ENCODE assay signal across 25 cellular contexts in genomic region chr19:39382991-39383828, GRCh38. TPM values are rescaled to one million over a fixed set of nuclear protein-coding genes. Genes with fewer than 3 reads are reported as not detected.
DNase-seq lines count a peak whose midpoint lies in the region; ATAC-seq and TF ChIP-seq lines count a peak whose summit lies in the region.
"Had no signal": no experiment of that assay in that cellular context is flagged by ENCODE, and none has a peak within 500 bp of the region (broad histone marks: within the 10 kb centered on the region; RNA-seq: fewer than 3 reads in every experiment).

No MANE protein-coding gene starts in this region.

- DNase-seq in activated naive CD8-positive, alpha-beta T cell treated with anti-CD3 and anti-CD28 coated beads, Interleukin-2, amount 10 ng/mL, durations not matched to agents 7 days and 5 days: no peak
- no peak for DNase-seq in activated naive CD8-positive, alpha-beta T cell treated with anti-CD3 and anti-CD28 coated beads, Interleukin-2, amount 50 U/mL, for 24 hours
- DNase-seq in HFFc6: no peak
- DNase-seq in stimulated activated naive B cell treated with anti-CD40 and anti-IgM and Interleukin-4, amounts not matched to agents 10 μg/mL and 1 μg/mL and 100 μg/mL, for 72 hours: no peak
- DNase-seq in germinal center (ENCODE audit: low spot score): no peak
- no peak for DNase-seq in colonic mucosa
- DNase-seq in NCI-H345 (lab: John Stamatoyannopoulos, UW): no peak
- DNase-seq: activated CD4-positive, alpha-beta T cell treated with anti-CD3 and anti-CD28 coated beads for 48 hours; adrenal gland; brain microvascular endothelial cell; effector CD4-positive, alpha-beta T cell; heart left ventricle; Karpas-422; MV-4-11; NCI-H146; NCI-H510A; spleen had no signal

- no peak overlapping the region for H3K4me3 ChIP-seq in colonic mucosa
- H3K4me3 ChIP-seq: adrenal gland, GM12878, heart left ventricle, lung, spleen, suprapubic skin had no signal

- H3K4me1 ChIP-seq in colonic mucosa: no peaks in the 10 kb centered on the region
- H3K4me1 ChIP-seq: adrenal gland, heart left ventricle, suprapubic skin had no signal

- TF ChIP-seq CTCF in HFFc6 (IDR thresholded peaks at IDR 0.05) (no peak), colonic mucosa (IDR thresholded peaks at IDR 0.05) (no peak)

- H3K36me3 Mint-ChIP-seq in activated naive CD8-positive, alpha-beta T cell treated with anti-CD3 and anti-CD28 coated beads, Interleukin-2, amount 10 ng/mL, durations not matched to agents 7 days and 5 days: peaks cover 6% of the 10 kb centered on the region
- peaks cover 24% of the 10 kb centered on the region for H3K36me3 Mint-ChIP-seq in activated naive CD8-positive, alpha-beta T cell treated with anti-CD3 and anti-CD28 coated beads, Interleukin-2, amount 50 U/mL, for 24 hours (ENCODE audit: low read depth)
- H3K36me3 Mint-ChIP-seq in HFFc6 (ENCODE audit: low read depth): peaks cover 39% of the 10 kb centered on the region
- H3K36me3 Mint-ChIP-seq in dendritic cell treated with granulocyte-macrophage colony-stimulating factor and Interleukin-4, amounts not matched to agents 40 ng/mL and 50 ng/mL, for 4 days (ENCODE audit: low read depth): peaks cover 92% of the 10 kb centered on the region
- peaks cover 39 to 61% of the 10 kb centered on the region in 2 donors for H3K36me3 Mint-ChIP-seq in stimulated activated naive B cell treated with anti-CD40 and anti-IgM and Interleukin-4, amounts not matched to agents 10 μg/mL and 1 μg/mL and 100 μg/mL, for 72 hours

- no peak overlapping the region for H3K27ac ChIP-seq in colonic mucosa
- H3K27ac ChIP-seq: adrenal gland, brain microvascular endothelial cell, heart left ventricle, suprapubic skin had no signal

- no peak overlapping the region for H3K4me3 Mint-ChIP-seq in activated naive CD8-positive, alpha-beta T cell treated with anti-CD3 and anti-CD28 coated beads, Interleukin-2, amount 10 ng/mL, durations not matched to agents 7 days and 5 days
- no peak overlapping the region for H3K4me3 Mint-ChIP-seq in activated naive CD8-positive, alpha-beta T cell treated with anti-CD3 and anti-CD28 coated beads, Interleukin-2, amount 50 U/mL, for 24 hours
- H3K4me3 Mint-ChIP-seq in HFFc6: no peak overlapping the region
- H3K4me3 Mint-ChIP-seq in dendritic cell treated with granulocyte-macrophage colony-stimulating factor and Interleukin-4, amounts not matched to agents 40 ng/mL and 50 ng/mL, for 4 days: no peak overlapping the region
- no peak overlapping the region for H3K4me3 Mint-ChIP-seq in stimulated activated naive B cell treated with anti-CD40 and anti-IgM and Interleukin-4, amounts not matched to agents 10 μg/mL and 1 μg/mL and 100 μg/mL, for 72 hours
- H3K4me3 Mint-ChIP-seq: neural crest cell had no signal

- H3K27me3 ChIP-seq in colonic mucosa: no peaks in the 10 kb centered on the region
- H3K27me3 ChIP-seq: adrenal gland, brain microvascular endothelial cell, heart left ventricle, spleen, suprapubic skin had no signal

- H3K27ac Mint-ChIP-seq in activated naive CD8-positive, alpha-beta T cell treated with anti-CD3 and anti-CD28 coated beads, Interleukin-2, amount 10 ng/mL, durations not matched to agents 7 days and 5 days: peak overlapping the region; percentile 28
- no peak overlapping the region for H3K27ac Mint-ChIP-seq in activated naive CD8-positive, alpha-beta T cell treated with anti-CD3 and anti-CD28 coated beads, Interleukin-2, amount 50 U/mL, for 24 hours
- peak overlapping the region; percentile 17; the same call in 1 of the 2 replicates for H3K27ac Mint-ChIP-seq in HFFc6
- peak overlapping the region; percentile 2 for H3K27ac Mint-ChIP-seq in dendritic cell treated with granulocyte-macrophage colony-stimulating factor and Interleukin-4, amounts not matched to agents 40 ng/mL and 50 ng/mL, for 4 days
- peak overlapping the region; percentile 63 for H3K27ac Mint-ChIP-seq in stimulated activated naive B cell treated with anti-CD40 and anti-IgM and Interleukin-4, amounts not matched to agents 10 μg/mL and 1 μg/mL and 100 μg/mL, for 72 hours
- H3K27ac Mint-ChIP-seq: activated T-helper 2 cell treated with anti-CD3 and anti-CD28 coated beads, Interferon-gamma antibody, Interleukin-2, Interleukin-4, amounts not matched to agents 10 μg/mL and 5 μg/mL and 100 μg/mL, durations not matched to agents 14 hours and 24 hours and 36 hours had no signal

- no peaks in the 10 kb centered on the region for H3K9me3 Mint-ChIP-seq in activated naive CD8-positive, alpha-beta T cell treated with anti-CD3 and anti-CD28 coated beads, Interleukin-2, amount 10 ng/mL, durations not matched to agents 7 days and 5 days
- no peaks in the 10 kb centered on the region for H3K9me3 Mint-ChIP-seq in activated naive CD8-positive, alpha-beta T cell treated with anti-CD3 and anti-CD28 coated beads, Interleukin-2, amount 50 U/mL, for 24 hours
- no peaks in the 10 kb centered on the region for H3K9me3 Mint-ChIP-seq in HFFc6
- H3K9me3 Mint-ChIP-seq in dendritic cell treated with granulocyte-macrophage colony-stimulating factor and Interleukin-4, amounts not matched to agents 40 ng/mL and 50 ng/mL, for 4 days: no peaks in the 10 kb centered on the region
- no peaks in the 10 kb centered on the region for H3K9me3 Mint-ChIP-seq in stimulated activated naive B cell treated with anti-CD40 and anti-IgM and Interleukin-4, amounts not matched to agents 10 μg/mL and 1 μg/mL and 100 μg/mL, for 72 hours
- H3K9me3 Mint-ChIP-seq: activated T-helper 2 cell treated with anti-CD3 and anti-CD28 coated beads, Interferon-gamma antibody, Interleukin-2, Interleukin-4, amounts not matched to agents 10 μg/mL and 5 μg/mL and 100 μg/mL, durations not matched to agents 14 hours and 24 hours and 36 hours; neural crest cell had no signal

- no peaks in the 10 kb centered on the region for H3K27me3 Mint-ChIP-seq in activated naive CD8-positive, alpha-beta T cell treated with anti-CD3 and anti-CD28 coated beads, Interleukin-2, amount 10 ng/mL, durations not matched to agents 7 days and 5 days
- no peaks in the 10 kb centered on the region for H3K27me3 Mint-ChIP-seq in activated naive CD8-positive, alpha-beta T cell treated with anti-CD3 and anti-CD28 coated beads, Interleukin-2, amount 50 U/mL, for 24 hours
- peaks cover 2% of the 10 kb centered on the region for H3K27me3 Mint-ChIP-seq in HFFc6 (ENCODE audit: insufficient read depth)
- H3K27me3 Mint-ChIP-seq in dendritic cell treated with granulocyte-macrophage colony-stimulating factor and Interleukin-4, amounts not matched to agents 40 ng/mL and 50 ng/mL, for 4 days: no peaks in the 10 kb centered on the region
- H3K27me3 Mint-ChIP-seq in stimulated activated naive B cell treated with anti-CD40 and anti-IgM and Interleukin-4, amounts not matched to agents 10 μg/mL and 1 μg/mL and 100 μg/mL, for 72 hours: no peaks in the 10 kb centered on the region

- no peak overlapping the region for H3K9ac ChIP-seq in colonic mucosa (ENCODE audit: low read depth in 2 of 2, low read length in 2 of 2)

- ATAC-seq in activated naive CD8-positive, alpha-beta T cell treated with anti-CD3 and anti-CD28 coated beads, Interleukin-2, amount 10 ng/mL, durations not matched to agents 7 days and 5 days (ENCODE audit: low read depth): no peak
- no peak for ATAC-seq in activated naive CD8-positive, alpha-beta T cell treated with anti-CD3 and anti-CD28 coated beads, Interleukin-2, amount 50 U/mL, for 24 hours
- no peak for ATAC-seq in stimulated activated naive B cell treated with anti-CD40 and anti-IgM and Interleukin-4, amounts not matched to agents 10 μg/mL and 1 μg/mL and 100 μg/mL, for 72 hours (replicated peaks)
- ATAC-seq: GM12878, heart left ventricle, right cardiac atrium, SK-N-SH treated with all-trans-retinoic acid at 6 μM for 48 hours had no signal

- POLR2A ChIA-PET in activated naive CD8-positive, alpha-beta T cell treated with anti-CD3 and anti-CD28 coated beads, Interleukin-2, amount 10 ng/mL, durations not matched to agents 7 days and 5 days (lab: Charles Lee): no interaction called here

- peaks cover 23% of the 10 kb centered on the region for H3K36me3 ChIP-seq in colonic mucosa

- intact Hi-C loops in dendritic cell treated with granulocyte-macrophage colony-stimulating factor and Interleukin-4, amounts not matched to agents 40 ng/mL and 50 ng/mL, for 4 days (cut with micrococcal nuclease): no loop called here
- intact Hi-C loops in colonic mucosa (cut with DNase I): no loop called here

- H3K4me1 Mint-ChIP-seq in activated naive CD8-positive, alpha-beta T cell treated with anti-CD3 and anti-CD28 coated beads, Interleukin-2, amount 10 ng/mL, durations not matched to agents 7 days and 5 days: peaks cover 2% of the 10 kb centered on the region
- peaks cover 1% of the 10 kb centered on the region for H3K4me1 Mint-ChIP-seq in activated naive CD8-positive, alpha-beta T cell treated with anti-CD3 and anti-CD28 coated beads, Interleukin-2, amount 50 U/mL, for 24 hours
- peaks cover 17% of the 10 kb centered on the region; the same call in 1 of the 2 replicates for H3K4me1 Mint-ChIP-seq in HFFc6 (ENCODE audit: low read depth)
- peaks cover 20% of the 10 kb centered on the region for H3K4me1 Mint-ChIP-seq in dendritic cell treated with granulocyte-macrophage colony-stimulating factor and Interleukin-4, amounts not matched to agents 40 ng/mL and 50 ng/mL, for 4 days (ENCODE audit: low read depth)
- H3K4me1 Mint-ChIP-seq in stimulated activated naive B cell treated with anti-CD40 and anti-IgM and Interleukin-4, amounts not matched to agents 10 μg/mL and 1 μg/mL and 100 μg/mL, for 72 hours: peaks cover 12 to 15% of the 10 kb centered on the region in 2 donors
- H3K4me1 Mint-ChIP-seq: neural crest cell had no signal

- H3K9me3 ChIP-seq in colonic mucosa: no peaks in the 10 kb centered on the region
- H3K9me3 ChIP-seq: adrenal gland, heart left ventricle, spleen, suprapubic skin had no signal

RNA-seq across cellular contexts. Expression of gene PAF1, which starts 7.7 kb away (rescaled TPM):
- total RNA-seq in activated naive CD8-positive, alpha-beta T cell treated with anti-CD3 and anti-CD28 coated beads, Interleukin-2, amount 10 ng/mL, durations not matched to agents 7 days and 5 days: 10 to 100 TPM; 40.7 to 47.0 TPM
- total RNA-seq in HFFc6 (2021; fragmentation: NEBNext Ultra II Directional; extraction: Animal tissue kit (Norgen Biotek cat#: 25700)): 10 to 100 TPM; 46.8 to 70.0 (median 60.6) TPM
- 10 to 100 TPM; 31.9 to 41.6 TPM for total RNA-seq in colonic mucosa

RNA-seq across cellular contexts. Expression of gene MED29, which starts 8.0 kb away (rescaled TPM):
- total RNA-seq in activated naive CD8-positive, alpha-beta T cell treated with anti-CD3 and anti-CD28 coated beads, Interleukin-2, amount 10 ng/mL, durations not matched to agents 7 days and 5 days: 10 to 100 TPM; 39.0 to 40.7 TPM
- 10 to 100 TPM; 38.2 to 48.5 (median 45.2) TPM for total RNA-seq in HFFc6 (2021; fragmentation: NEBNext Ultra II Directional; extraction: Animal tissue kit (Norgen Biotek cat#: 25700))
- 10 to 100 TPM; 22.8 to 37.5 TPM for total RNA-seq in colonic mucosa

RNA-seq across cellular contexts. Expression of gene ZFP36, which starts 23.4 kb away (rescaled TPM):
- 100 to 1,000 TPM; 102 to 107 TPM for total RNA-seq in activated naive CD8-positive, alpha-beta T cell treated with anti-CD3 and anti-CD28 coated beads, Interleukin-2, amount 10 ng/mL, durations not matched to agents 7 days and 5 days
- total RNA-seq in HFFc6 (2021; fragmentation: NEBNext Ultra II Directional; extraction: Animal tissue kit (Norgen Biotek cat#: 25700)): 10 to 100 TPM; 30.9 to 81.6 (median 68.5) TPM
- total RNA-seq in colonic mucosa: 100 to 1,000 TPM; 120 to 121 TPM

RNA-seq across cellular contexts. Expression of gene PLEKHG2, which starts 29.3 kb away (rescaled TPM):
- total RNA-seq in activated naive CD8-positive, alpha-beta T cell treated with anti-CD3 and anti-CD28 coated beads, Interleukin-2, amount 10 ng/mL, durations not matched to agents 7 days and 5 days: 10 to 100 TPM; 65.7 to 65.9 TPM
- 10 to 100 TPM; 38.3 to 56.0 (median 45.7) TPM for total RNA-seq in HFFc6 (2021; fragmentation: NEBNext Ultra II Directional; extraction: Animal tissue kit (Norgen Biotek cat#: 25700))
- 10 to 100 TPM in 1 of 2 donors, 1 to 10 TPM in 1; 8.0 to 10.4 TPM for total RNA-seq in colonic mucosa

RNA-seq across cellular contexts. Expression of gene SAMD4B, which starts 41.0 kb away (rescaled TPM):
- 10 to 100 TPM; 47.8 to 51.3 TPM for total RNA-seq in activated naive CD8-positive, alpha-beta T cell treated with anti-CD3 and anti-CD28 coated beads, Interleukin-2, amount 10 ng/mL, durations not matched to agents 7 days and 5 days
- total RNA-seq in HFFc6 (2021; fragmentation: NEBNext Ultra II Directional; extraction: Animal tissue kit (Norgen Biotek cat#: 25700)): 100 to 1,000 TPM; 107 to 133 (median 124) TPM
- total RNA-seq in colonic mucosa: 10 to 100 TPM; 63.9 to 73.7 TPM
